Comparison of ENCODE assay signal across 1 cellular context in the genomic region with DNA sequence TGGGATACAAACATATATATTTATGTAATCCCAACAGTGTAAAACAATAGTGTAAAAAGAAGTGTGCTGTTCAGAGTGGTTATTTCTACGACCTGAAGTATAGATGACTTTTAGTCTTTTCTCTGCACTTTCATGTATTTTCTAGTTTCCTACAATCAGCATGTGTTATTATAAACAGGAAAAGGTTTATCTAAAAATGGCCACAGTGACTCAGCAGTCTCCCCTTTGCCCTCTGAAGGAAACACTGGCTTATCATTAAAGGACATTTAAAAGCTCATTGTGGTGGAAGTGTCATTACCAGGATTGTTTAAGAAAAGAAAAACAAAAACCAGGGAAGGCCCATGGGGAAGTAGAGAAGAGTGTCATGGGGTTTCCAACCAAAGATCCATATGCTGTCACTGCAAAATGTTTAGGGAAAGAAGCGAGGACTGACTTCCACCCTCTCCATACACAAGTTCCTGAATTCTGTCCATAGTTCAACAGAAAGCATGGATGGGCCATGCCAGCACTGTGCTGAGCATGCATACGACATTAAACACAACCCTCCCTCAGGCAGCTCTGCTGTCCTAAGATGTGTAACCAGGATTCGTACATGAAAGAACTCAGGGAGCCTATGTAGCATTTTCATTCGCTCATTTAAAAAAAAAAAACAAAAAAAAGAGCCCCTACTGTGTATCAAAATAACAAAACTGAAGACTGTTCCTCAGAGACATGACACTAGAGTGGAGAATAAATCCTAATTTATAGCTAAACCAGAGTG.
TF ChIP-seq lines count a peak whose summit lies in the region.

No MANE protein-coding gene starts in this region.

TF ChIP-seq in IMR-90, 13 proteins besides CTCF, POLR2A, EP300 and RAD21:
- TF ChIP-seq MXI1 (IDR thresholded peaks at IDR 0.05; ENCODE audit: borderline replicate concordance, low read depth, low read length) (no peak), FOS (IDR thresholded peaks at IDR 0.05; ENCODE audit: low read depth, low read length) (peak; percentile 65), MAFK (IDR thresholded peaks at IDR 0.05; ENCODE audit: low read depth, low read length) (peak; percentile 45), NFE2L2 (IDR thresholded peaks at IDR 0.05; ENCODE audit: low read depth, low read length) (peak; percentile 91)
